In the genomic region with DNA sequence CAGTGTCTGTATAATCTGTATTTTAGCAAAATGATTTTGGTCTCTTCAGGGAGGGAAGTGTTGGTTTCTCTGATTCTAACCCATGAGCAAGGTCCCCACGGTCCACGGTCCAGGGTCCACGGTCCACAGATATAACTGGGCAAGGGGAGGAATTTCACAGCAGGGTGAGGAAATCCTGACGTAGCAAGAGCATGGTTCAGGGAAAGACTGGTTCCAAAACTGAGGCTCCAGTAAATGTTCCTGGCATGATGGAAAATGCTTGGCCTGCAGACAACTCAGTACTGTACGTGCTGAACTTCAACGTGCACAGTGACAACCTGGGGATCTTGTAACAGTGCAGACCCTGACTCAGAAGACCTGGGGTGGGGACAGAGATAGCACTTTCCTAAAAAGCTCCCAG, we compare ENCODE assay signal across 31 cellular contexts.
"Had no signal": no experiment of that assay in that cellular context is flagged by ENCODE, and none has a peak within 500 bp of the region (broad histone marks: within the 10 kb centered on the region; RNA-seq: fewer than 3 reads in every experiment).

No MANE protein-coding gene starts in this region.

- H3K36me3 ChIP-seq: brain microvascular endothelial cell, SJCRH30 had no signal

- H3K4me1 ChIP-seq: SJCRH30 had no signal

- H3K27ac ChIP-seq: brain microvascular endothelial cell, KMS-11, PC-9, RWPE1, SJCRH30, SK-N-MC had no signal

- H3K27me3 Mint-ChIP-seq: activated CD4-positive, alpha-beta memory T cell treated with anti-CD3 and anti-CD28 coated beads for 36 hours; activated CD4-positive, alpha-beta T cell treated with anti-CD3 and anti-CD28 coated beads, Interleukin-2, amount 10 ng/mL, durations not matched to agents 7 days and 5 days; activated naive CD8-positive, alpha-beta T cell treated with anti-CD3 and anti-CD28 coated beads, Interleukin-2, amount 50 U/mL, for 24 hours had no signal

- H3K4me3 ChIP-seq: PC-9, SJCRH30, SK-N-MC had no signal

- H3K4me1 Mint-ChIP-seq: activated CD4-positive, alpha-beta T cell treated with anti-CD3 and anti-CD28 coated beads, Interleukin-2, amount 10 ng/mL, durations not matched to agents 7 days and 5 days; activated naive CD8-positive, alpha-beta T cell treated with anti-CD3 and anti-CD28 coated beads, Interleukin-2, amount 50 U/mL, for 24 hours had no signal

- H3K4me3 Mint-ChIP-seq: activated CD4-positive, alpha-beta memory T cell treated with anti-CD3 and anti-CD28 coated beads for 36 hours; activated CD4-positive, alpha-beta T cell treated with anti-CD3 and anti-CD28 coated beads, Interleukin-2, amount 10 ng/mL, durations not matched to agents 7 days and 5 days; activated naive CD4-positive, alpha-beta T cell treated with anti-CD3 and anti-CD28 coated beads for 36 hours; activated naive CD8-positive, alpha-beta T cell; activated naive CD8-positive, alpha-beta T cell treated with anti-CD3 and anti-CD28 coated beads, Interleukin-2, amount 50 U/mL, for 24 hours; activated T-cell treated with anti-CD3 and anti-CD28 coated beads, Interleukin-2, amount 50 U/mL, for 4 hours; activated T-helper 1 cell treated with anti-CD3 and anti-CD28 coated beads, Interleukin-12 subunit alpha, Interleukin-12 subunit beta, Interleukin-2, Interleukin-4 antibody, amounts not matched to agents 30 ng/mL and 10 ng/mL and 1 ng/mL, durations not matched to agents 14 hours and 24 hours and 36 hours had no signal

- H3K9ac ChIP-seq: KMS-11 had no signal

- H3K27ac Mint-ChIP-seq: activated CD4-positive, alpha-beta memory T cell treated with anti-CD3 and anti-CD28 coated beads for 36 hours; activated CD4-positive, alpha-beta T cell treated with anti-CD3 and anti-CD28 coated beads, Interleukin-2, amount 10 ng/mL, durations not matched to agents 7 days and 5 days; activated naive CD4-positive, alpha-beta T cell treated with anti-CD3 and anti-CD28 coated beads for 36 hours; activated naive CD8-positive, alpha-beta T cell; activated naive CD8-positive, alpha-beta T cell treated with anti-CD3 and anti-CD28 coated beads, Interleukin-2, amount 50 U/mL, for 24 hours; activated T-helper 1 cell treated with anti-CD3 and anti-CD28 coated beads, Interleukin-12 subunit alpha, Interleukin-12 subunit beta, Interleukin-2, Interleukin-4 antibody, amounts not matched to agents 30 ng/mL and 10 ng/mL and 1 ng/mL, durations not matched to agents 14 hours and 24 hours and 36 hours had no signal

- ATAC-seq: activated naive CD8-positive, alpha-beta T cell treated with anti-CD3 and anti-CD28 coated beads, Interleukin-2, amount 50 U/mL, for 24 hours; activated T-cell treated with anti-CD3 and anti-CD28 coated beads, Interleukin-2, amount 50 U/mL, for 4 hours had no signal

- H3K9me3 Mint-ChIP-seq: activated CD4-positive, alpha-beta T cell treated with anti-CD3 and anti-CD28 coated beads, Interleukin-2, amount 10 ng/mL, durations not matched to agents 7 days and 5 days; activated T-helper 1 cell treated with anti-CD3 and anti-CD28 coated beads, Interleukin-12 subunit alpha, Interleukin-12 subunit beta, Interleukin-2, Interleukin-4 antibody, amounts not matched to agents 30 ng/mL and 10 ng/mL and 1 ng/mL, durations not matched to agents 14 hours and 24 hours and 36 hours had no signal

- DNase-seq: activated CD4-positive, alpha-beta memory T cell treated with anti-CD3 and anti-CD28 coated beads for 36 hours; activated CD4-positive, alpha-beta T cell treated with anti-CD3 and anti-CD28 coated beads, Interleukin-2, amount 10 ng/mL, durations not matched to agents 7 days and 5 days; activated CD8-positive, alpha-beta memory T cell treated with anti-CD3 and anti-CD28 coated beads, Interleukin-2, amount 50 U/mL, for 4 hours; activated gamma-delta T cell treated with Interleukin-2 at 50 U/mL for 16 hours; activated naive CD4-positive, alpha-beta T cell treated with anti-CD3 and anti-CD28 coated beads for 36 hours; activated naive CD8-positive, alpha-beta T cell treated with anti-CD3 and anti-CD28 coated beads, Interleukin-2, amount 50 U/mL, for 24 hours; activated T-cell treated with anti-CD3 and anti-CD28 coated beads for 4 hours; activated T-cell treated with anti-CD3 and anti-CD28 coated beads, Interleukin-2, amount 50 U/mL, for 4 hours; anterior cingulate cortex; brain microvascular endothelial cell; MM.1S; NCI-H1092 treated with DMSO at 0.1 percent for 48 hours; NCI-H1417; NCI-H146; NCI-H187; NCI-H2029 treated with DMSO at 0.1 percent for 48 hours; NCI-H2107; NCI-H2171; NCI-H510A; NCI-H526; NCI-H748 treated with DMSO at 0.1 percent for 48 hours; NK-92 treated with Interleukin-12 subunit alpha and Interleukin-12 subunit beta, amount 100 ng/mL, for 24 hours; PC-9; SHP77; SJCRH30; T1000 had no signal

- H3K36me3 Mint-ChIP-seq: activated CD4-positive, alpha-beta memory T cell treated with anti-CD3 and anti-CD28 coated beads for 36 hours; activated naive CD8-positive, alpha-beta T cell had no signal

- H3K9me3 ChIP-seq: SJCRH30 had no signal

- H3K27me3 ChIP-seq: brain microvascular endothelial cell, SJCRH30 had no signal
